Comparison of ENCODE assay signal across 8 cellular contexts in genomic region chr22:22855617-22856308, GRCh38. TPM values are rescaled to one million over a fixed set of nuclear protein-coding genes. Genes with fewer than 3 reads are reported as not detected.
DNase-seq lines count a peak whose midpoint lies in the region; ATAC-seq, FAIRE-seq and TF ChIP-seq lines count a peak whose summit lies in the region.

No MANE protein-coding gene starts in this region.

- no peaks in the 10 kb centered on the region for H3K9me3 Mint-ChIP-seq in progenitor cell of endocrine pancreas (ENCODE audit: low read depth)

- peaks cover 70% of the 10 kb centered on the region for H3K4me1 ChIP-seq in OCI-LY7 (ENCODE audit: insufficient read depth, low read length, poor library complexity, severe bottlenecking)
- no peaks in the 10 kb centered on the region for H3K4me1 ChIP-seq in colonic mucosa
- no peaks in the 10 kb centered on the region for H3K4me1 ChIP-seq in tibial nerve

- H3K9me3 ChIP-seq in OCI-LY7 (ENCODE audit: low read length) = no peaks in the 10 kb centered on the region
- H3K9me3 ChIP-seq in colonic mucosa = no peaks in the 10 kb centered on the region
- no peaks in the 10 kb centered on the region for H3K9me3 ChIP-seq in tibial nerve

- DNase-seq in DMS53 (lab: John Stamatoyannopoulos, UW) (peak; percentile 5), DMS53 treated with DMSO at 0.1 percent for 48 hours (lab: John Stamatoyannopoulos, UW; ENCODE audit: unreplicated experiment) (no peak), OCI-LY7 (ENCODE audit: low spot score) (peak; percentile 82), colonic mucosa (peak; percentile 32), progenitor cell of endocrine pancreas (ENCODE audit: low spot score, unreplicated experiment) (peak; percentile 36), tibial nerve (ENCODE audit: low spot score in 2 of 2) (no peak), RCC 7860 (ENCODE audit: low spot score) (no peak)

- H3K4me3 Mint-ChIP-seq in progenitor cell of endocrine pancreas (ENCODE audit: low read depth) = no peak overlapping the region

- H3K27ac ChIP-seq in OCI-LY7 (ENCODE audit: low read depth, low read length, poor library complexity, severe bottlenecking) (peak overlapping the region; percentile 14), colonic mucosa (no peak overlapping the region), tibial nerve (no peak overlapping the region)

- 63 to 72% methylated on average over 4 to 5 of the region's 5 CpGs for WGBS in tibial nerve, 2 donors

- no peaks in the 10 kb centered on the region for H3K9me2 ChIP-seq in OCI-LY7 (ENCODE audit: insufficient read depth, low read length)

- TF ChIP-seq EP300 in tibial nerve (IDR thresholded peaks at IDR 0.05) = no peak

- no TSS peak for BruUV-seq in OCI-LY7 (replicated peaks; lab: Mats Ljungman, UMichigan)

- H3K36me3 ChIP-seq in OCI-LY7 (ENCODE audit: insufficient read depth, low read length) (no peaks in the 10 kb centered on the region), colonic mucosa (no peaks in the 10 kb centered on the region), tibial nerve (no peaks in the 10 kb centered on the region)

- H4K20me1 ChIP-seq in OCI-LY7 (ENCODE audit: insufficient read depth, low read length) = no peaks in the 10 kb centered on the region

- no peaks in the 10 kb centered on the region for H3K4me1 Mint-ChIP-seq in progenitor cell of endocrine pancreas (ENCODE audit: low read depth)

- peaks cover 61% of the 10 kb centered on the region for H3K27me3 Mint-ChIP-seq in progenitor cell of endocrine pancreas

- no peak for ATAC-seq in GM19455 (IDR thresholded peaks at IDR 0.05; ENCODE audit: unreplicated experiment)

- no peak for FAIRE-seq in RCC 7860 (lab: Jason Lieb, UNC)

- no peak overlapping the region for H3K4me3 ChIP-seq in OCI-LY7 (ENCODE audit: low read depth, low read length, poor library complexity, severe bottlenecking)
- no peak overlapping the region for H3K4me3 ChIP-seq in colonic mucosa
- H3K4me3 ChIP-seq in tibial nerve = no peak overlapping the region

- H3K27ac Mint-ChIP-seq in progenitor cell of endocrine pancreas = peak overlapping the region; percentile 46

- no peaks in the 10 kb centered on the region for H3K36me3 Mint-ChIP-seq in progenitor cell of endocrine pancreas (ENCODE audit: insufficient read depth)

- CTCF ChIA-PET in OCI-LY7 (lab: Charles Lee; ENCODE audit: unreplicated experiment) = interaction anchor here (0.6 to 4.0 kb wide), 14 partner anchors 10 to 354 kb away, joined by 3 to 39 read pairs (median 4); no protein-coding TSS in a partner anchor

- peak; percentile 91 for TF ChIP-seq CTCF in OCI-LY7 (conservative IDR thresholded peaks at IDR 0.05; ENCODE audit: low read length)
- TF ChIP-seq CTCF in colonic mucosa (IDR thresholded peaks at IDR 0.05) = peak; percentile 30
- TF ChIP-seq CTCF in progenitor cell of endocrine pancreas (IDR thresholded peaks at IDR 0.05; ENCODE audit: unreplicated experiment) = peak; percentile 67
- TF ChIP-seq CTCF in tibial nerve (IDR thresholded peaks at IDR 0.05) = no peak

- H3K4me2 ChIP-seq in OCI-LY7 (ENCODE audit: low read length) = peak overlapping the region; percentile 49

- H3K27me3 ChIP-seq in colonic mucosa (no peaks in the 10 kb centered on the region), tibial nerve (peaks cover 0 to 6% of the 10 kb centered on the region in 2 donors)

- TF ChIP-seq POLR2A in tibial nerve (IDR thresholded peaks at IDR 0.05) = no peak

- intact Hi-C loops in OCI-LY7 (cut with micrococcal nuclease; ENCODE audit: unreplicated experiment) = loop anchor here (1.0 kb wide), 3 partner anchors 22 to 101 kb away; no protein-coding TSS in a partner anchor
- intact Hi-C loops in colonic mucosa (cut with DNase I) = no loop called here

- no peak overlapping the region for H2AFZ ChIP-seq in OCI-LY7 (ENCODE audit: low read length)

- POLR2A ChIA-PET in OCI-LY7 (lab: Charles Lee) = interaction anchor here (0.6 to 1.7 kb wide), 5 partner anchors 10 to 99 kb away, joined by 3 to 14 read pairs (median 3); no protein-coding TSS in a partner anchor

- H3K79me2 ChIP-seq in OCI-LY7 (ENCODE audit: insufficient read depth, low read depth, low read length) = no peaks in the 10 kb centered on the region

- no peak overlapping the region for H3K9ac ChIP-seq in colonic mucosa (ENCODE audit: low read depth in 2 of 2, low read length in 2 of 2)

RNA-seq across cellular contexts. Expression of gene IGLL5, which starts 31.9 kb away (rescaled TPM):
- total RNA-seq in OCI-LY7 (2014; rRNA removed; shearing (Covaris generic)) = 219 TPM in 2 replicates
- 364 and 387 TPM in 2 replicates for total RNA-seq in OCI-LY7 (2022)
- total RNA-seq in colonic mucosa = 10 to 100 TPM; 18.8 to 29.2 TPM
- total RNA-seq in progenitor cell of endocrine pancreas = not detected in 2 replicates
- 1 to 10 TPM in 2 of 4 donors, under 1 TPM in 1, not detected in 1; 0.66 to 2.7 (median 2.1) TPM for total RNA-seq in tibial nerve

Comparison
In these comparisons a context has a peak if more than half of its experiments do, and no peak if none do; other contexts are left out.
1. DNase-seq: peak in DMS53 (single experiment), OCI-LY7 (single experiment), colonic mucosa (single experiment) and progenitor cell of endocrine pancreas (single experiment); none in DMS53 treated with DMSO at 0.1 percent for 48 hours (single experiment), tibial nerve (0 of 2) and RCC 7860 (single experiment).
2. CTCF ChIP-seq: peak in OCI-LY7 (single experiment), colonic mucosa (single experiment) and progenitor cell of endocrine pancreas (single experiment); none in tibial nerve (0 of 5).
3. RNA of gene IGLL5, which starts 31.9 kb away (total RNA-seq): 219 to 387 TPM in OCI-LY7; 18.8 to 29.2 TPM in colonic mucosa, 0.66 to 2.7 TPM in tibial nerve and not detected in progenitor cell of endocrine pancreas; every median in the first group is over 4 times any median in the second.